33 cellular contexts compared by ENCODE assay signal in the genomic region with DNA sequence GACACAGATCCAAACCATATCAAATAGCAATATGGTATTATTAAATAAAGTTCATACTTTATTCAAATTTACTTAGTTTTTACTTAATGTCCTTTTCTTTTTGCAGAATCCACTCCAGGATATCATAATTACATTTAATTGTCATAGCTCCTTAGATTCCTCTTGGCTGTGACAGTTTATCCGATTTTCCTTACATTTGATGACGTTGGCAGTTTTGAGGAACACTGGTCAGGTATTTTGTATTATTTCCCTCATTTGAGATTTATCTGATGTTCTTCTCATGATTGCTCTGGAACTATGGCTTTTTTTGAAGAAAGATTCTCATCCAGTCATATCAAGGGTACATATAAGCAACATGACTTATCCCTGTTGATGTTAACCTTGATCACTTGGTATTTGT.
"Had no signal": no experiment of that assay in that cellular context is flagged by ENCODE, and none has a peak within 500 bp of the region (broad histone marks: within the 10 kb centered on the region; RNA-seq: fewer than 3 reads in every experiment).

No MANE protein-coding gene starts in this region.

- H3K9me3 ChIP-seq: adrenal gland, ascending aorta, body of pancreas, breast epithelium had no signal

- ATAC-seq: activated naive CD4-positive, alpha-beta T cell treated with anti-CD3 and anti-CD28 coated beads, Interleukin-2, amount 50 U/mL, for 72 hours; activated naive CD8-positive, alpha-beta T cell treated with anti-CD3 and anti-CD28 coated beads, Interleukin-2, amount 50 U/mL, for 24 hours; activated T-cell treated with anti-CD3 and anti-CD28 coated beads, Interleukin-2, amount 50 U/mL, for 4 hours; activated T-cell treated with anti-CD3 and anti-CD28 coated beads, Interleukin-2, amount 50 U/mL, for 72 hours; activated T-helper 17 cell treated with anti-CD3 and anti-CD28 coated beads, Interleukin-2, amount 50 U/mL, for 72 hours; body of pancreas had no signal

- DNase-seq: activated effector memory CD4-positive, alpha-beta T cell treated with anti-CD3 and anti-CD28 coated beads, Interleukin-2, amount 50 U/mL, for 16 hours; activated effector memory CD4-positive, alpha-beta T cell treated with Interleukin-2 at 50 U/mL for 16 hours; activated gamma-delta T cell; activated gamma-delta T cell treated with Interleukin-2 at 50 U/mL for 16 hours; activated naive CD4-positive, alpha-beta T cell; activated naive CD4-positive, alpha-beta T cell treated with anti-CD3 and anti-CD28 coated beads for 36 hours; activated naive CD4-positive, alpha-beta T cell treated with anti-CD3 and anti-CD28 coated beads, Interleukin-2, amount 10 ng/mL, durations not matched to agents 7 days and 5 days; activated naive CD4-positive, alpha-beta T cell treated with anti-CD3 and anti-CD28 coated beads, Interleukin-2, amount 50 U/mL, for 16 hours; activated naive CD4-positive, alpha-beta T cell treated with Interleukin-2 at 50 U/mL for 16 hours; activated naive CD8-positive, alpha-beta T cell treated with anti-CD3 and anti-CD28 coated beads for 36 hours; activated naive CD8-positive, alpha-beta T cell treated with anti-CD3 and anti-CD28 coated beads, Interleukin-2, amount 10 ng/mL, durations not matched to agents 7 days and 5 days; activated naive CD8-positive, alpha-beta T cell treated with anti-CD3 and anti-CD28 coated beads, Interleukin-2, amount 50 U/mL, for 24 hours; activated T-cell treated with anti-CD3 and anti-CD28 coated beads, Interleukin-2, amount 50 U/mL, for 4 hours; activated T-cell treated with anti-CD3 and anti-CD28 coated beads, Interleukin-2, amount 50 U/mL, for 48 hours; activated T-cell treated with anti-CD3 and anti-CD28 coated beads, Interleukin-2, amount 50 U/mL, for 72 hours; adrenal gland; amniotic stem cell; amygdala; anterior cingulate cortex; aorta; body of pancreas; brain microvascular endothelial cell; caudate nucleus; central memory CD4-positive, alpha-beta T cell; cerebellar nuclear complex had no signal

- H3K27ac ChIP-seq: adrenal gland, ascending aorta, body of pancreas, brain microvascular endothelial cell, breast epithelium, cardiac muscle cell had no signal

- H3K36me3 ChIP-seq: adrenal gland, ascending aorta, brain microvascular endothelial cell, breast epithelium, cardiac muscle cell had no signal

- H3K27me3 ChIP-seq: adrenal gland, ascending aorta, body of pancreas, brain microvascular endothelial cell, breast epithelium, cardiac muscle cell had no signal

- H3K4me3 ChIP-seq: adrenal gland, ascending aorta, body of pancreas, breast epithelium, cardiac muscle cell had no signal

- FAIRE-seq: astrocyte, bronchial epithelial cell, colon had no signal

- H3K4me1 ChIP-seq: adrenal gland, ascending aorta, body of pancreas, breast epithelium had no signal
